In the genomic region with DNA sequence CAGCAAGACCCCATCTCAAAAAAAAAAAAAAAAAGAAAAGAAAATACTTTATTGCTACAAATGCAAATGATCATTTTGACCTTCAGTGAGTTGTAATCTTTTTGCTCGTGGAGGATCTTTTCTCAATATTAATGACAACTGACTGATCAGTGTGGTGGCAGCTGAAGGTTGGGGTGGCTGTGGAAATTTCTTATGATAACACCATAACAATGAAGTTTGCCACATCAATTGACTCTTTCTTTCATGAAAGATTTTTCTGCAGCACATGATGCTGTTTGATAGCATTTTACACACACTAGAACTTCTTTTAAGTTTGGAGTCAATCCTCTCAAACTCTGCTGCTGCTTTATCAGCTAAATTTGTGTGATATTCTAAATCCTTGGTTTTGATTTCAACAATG, we compare ENCODE assay signal across 10 cellular contexts.
"Had no signal": no experiment of that assay in that cellular context is flagged by ENCODE, and none has a peak within 500 bp of the region (broad histone marks: within the 10 kb centered on the region; RNA-seq: fewer than 3 reads in every experiment).

No MANE protein-coding gene starts in this region.

- FAIRE-seq: H1, H54, HepG2, K562 had no signal

- H3K4me1 Mint-ChIP-seq: GM23338, H9, IgD-negative memory B cell had no signal

- H3K4me3 Mint-ChIP-seq: GM23338, H9, IgD-negative memory B cell had no signal

- DNase-seq: H9, HCEC 1CT, KG1 had no signal

- H3K4me3 ChIP-seq: GM23338, K562 had no signal

- H3K27ac Mint-ChIP-seq: GM23338, H9, IgD-negative memory B cell had no signal

- H3K27ac ChIP-seq: HL-60 had no signal

- ATAC-seq: GM23338, HepG2, K562 had no signal
